ENCODE assay signal across 11 cellular contexts in genomic region chr20:62551408-62552323, GRCh38.
DNase-seq lines count a peak whose midpoint lies in the region; ATAC-seq and TF ChIP-seq lines count a peak whose summit lies in the region.
"Had no signal": no experiment of that assay in that cellular context is flagged by ENCODE, and none has a peak within 500 bp of the region (broad histone marks: within the 10 kb centered on the region; RNA-seq: fewer than 3 reads in every experiment).

No MANE protein-coding gene starts in this region.

- no peaks in the 10 kb centered on the region for H3K27me3 ChIP-seq in right atrium auricular region
- H3K27me3 ChIP-seq in dorsolateral prefrontal cortex: peaks cover 0 to 76% (median 43%) of the 10 kb centered on the region in 45 donors
- no peaks in the 10 kb centered on the region for H3K27me3 ChIP-seq in aorta (ENCODE audit: control insufficient read depth in 1 of 2, insufficient read depth in 2 of 2, low read length in 1 of 2)

- H3K4me1 ChIP-seq in right atrium auricular region (peaks cover 0 to 51% of the 10 kb centered on the region in 2 donors), aorta (ENCODE audit: control insufficient read depth in 1 of 2, insufficient read depth in 2 of 2, low read length in 2 of 2) (no peaks in the 10 kb centered on the region)

- WGBS in aorta, 2 donors: 32 to 39% methylated on average over 36 to 47 of the region's 47 CpGs

- no peak for ATAC-seq in Right ventricle myocardium superior (ENCODE audit: poor library complexity)
- ATAC-seq in naive thymus-derived CD8-positive, alpha-beta T cell: peak; percentile 52 to 67
- ATAC-seq in aorta (ENCODE audit: low FRiP score): no peak
- ATAC-seq: GM12878 had no signal

- H3K27ac ChIP-seq in right atrium auricular region (peak overlapping the region; percentile 91 to 92), dorsolateral prefrontal cortex (no peak overlapping the region), aorta (ENCODE audit: low read depth in 1 of 2, low read length in 2 of 2) (no peak overlapping the region)
- H3K27ac ChIP-seq: RWPE1 had no signal

- no peak for DNase-seq in right atrium auricular region (ENCODE audit: low spot score)
- no peak for DNase-seq in Right ventricle myocardium superior
- no peak for DNase-seq in dorsolateral prefrontal cortex
- peak in 6 of 10 donors; percentile 7 to 28 (median 20) for DNase-seq in naive thymus-derived CD8-positive, alpha-beta T cell
- DNase-seq in aorta: no peak
- no peak for DNase-seq in OCI-M1 (lab: John Stamatoyannopoulos, UW)
- DNase-seq in hippocampal formation (lab: John Stamatoyannopoulos, UW): no peak
- DNase-seq in CD14-positive monocyte (ENCODE audit: low spot score): no peak

- no peak overlapping the region for H3K27ac Mint-ChIP-seq in naive thymus-derived CD8-positive, alpha-beta T cell
- H3K27ac Mint-ChIP-seq in CD14-positive monocyte: no peak overlapping the region
- H3K27ac Mint-ChIP-seq: activated CD4-positive, alpha-beta T cell treated with anti-CD3 and anti-CD28 coated beads, Interleukin-2, amount 10 ng/mL, durations not matched to agents 24 days and 14 days had no signal

- TF ChIP-seq CTCF in right atrium auricular region (IDR thresholded peaks at IDR 0.05) (no peak), dorsolateral prefrontal cortex (IDR thresholded peaks at IDR 0.05 in 54 of 56, conservative IDR thresholded peaks at IDR 0.05 in 2 of 56; ENCODE audit: low read depth in 1 of 56, partially characterized antibody in 56 of 56) (no peak), CD14-positive monocyte (IDR thresholded peaks at IDR 0.05) (no peak)

- no peaks in the 10 kb centered on the region for H3K9me3 Mint-ChIP-seq in naive thymus-derived CD8-positive, alpha-beta T cell
- H3K9me3 Mint-ChIP-seq in CD14-positive monocyte: peaks cover 0 to 7% (median 2%) of the 10 kb centered on the region in 7 donors
- H3K9me3 Mint-ChIP-seq: activated CD4-positive, alpha-beta T cell treated with anti-CD3 and anti-CD28 coated beads, Interleukin-2, amount 10 ng/mL, durations not matched to agents 24 days and 14 days had no signal

- intact Hi-C loops in Right ventricle myocardium superior (cut with DNase I) (no loop called here), dorsolateral prefrontal cortex (cut with DNase I) (no loop called here), aorta (cut with DNase I) (no loop called here), CD14-positive monocyte (cut with micrococcal nuclease) (no loop called here)

- H3K4me3 ChIP-seq in right atrium auricular region (peak overlapping the region; percentile 63 to 72), dorsolateral prefrontal cortex (peak overlapping the region in 49 of 59 donors; percentile 18 to 63 (median 47)), aorta (ENCODE audit: low read length in 2 of 2) (peak overlapping the region; percentile 14 to 60)
- H3K4me3 ChIP-seq: GM12878 had no signal

- peaks cover 5 to 14% (median 9%) of the 10 kb centered on the region in 4 donors for H3K4me1 Mint-ChIP-seq in naive thymus-derived CD8-positive, alpha-beta T cell
- H3K4me1 Mint-ChIP-seq in CD14-positive monocyte: peaks cover 6% of the 10 kb centered on the region

- peaks cover 7 to 54% (median 24%) of the 10 kb centered on the region in 5 donors for H3K27me3 Mint-ChIP-seq in naive thymus-derived CD8-positive, alpha-beta T cell
- H3K27me3 Mint-ChIP-seq in CD14-positive monocyte (ENCODE audit: low read depth in 3 of 3): peaks cover 48 to 66% (median 64%) of the 10 kb centered on the region in 3 donors

- peaks cover 0 to 2% (median 0%) of the 10 kb centered on the region in 3 donors for H3K36me3 Mint-ChIP-seq in naive thymus-derived CD8-positive, alpha-beta T cell
- H3K36me3 Mint-ChIP-seq in CD14-positive monocyte: no peaks in the 10 kb centered on the region

- H3K36me3 ChIP-seq in right atrium auricular region: peaks cover 53% of the 10 kb centered on the region
- no peaks in the 10 kb centered on the region for H3K36me3 ChIP-seq in aorta (ENCODE audit: control insufficient read depth in 1 of 2, insufficient read depth in 2 of 2, low read length in 1 of 2)

- H3K9me3 ChIP-seq in right atrium auricular region (no peaks in the 10 kb centered on the region), aorta (ENCODE audit: control insufficient read depth, low read length) (no peaks in the 10 kb centered on the region)

- H3K4me3 Mint-ChIP-seq in naive thymus-derived CD8-positive, alpha-beta T cell: peak overlapping the region; percentile 28 to 94 (median 60)
- H3K4me3 Mint-ChIP-seq in CD14-positive monocyte: peak overlapping the region in 1 of 2 donors; percentile 67

- POLR2A ChIA-PET in naive thymus-derived CD8-positive, alpha-beta T cell (lab: Charles Lee): interaction anchor here (0.8 kb wide), 1 partner anchor 165 kb away, joined by 4 read pairs; the partner anchor contains the start of gene RPS21

Comparison
In these comparisons a context has a peak if more than half of its experiments do, and no peak if none do; other contexts are left out.
1. DNase-seq: peak in naive thymus-derived CD8-positive, alpha-beta T cell (6 of 10); none in right atrium auricular region (single experiment), Right ventricle myocardium superior (single experiment), dorsolateral prefrontal cortex (0 of 10), aorta (0 of 2), OCI-M1 (single experiment), hippocampal formation (0 of 2) and CD14-positive monocyte (single experiment).
2. H3K27ac ChIP-seq: peak in right atrium auricular region (2 of 2); none in dorsolateral prefrontal cortex (0 of 59) and aorta (0 of 2).
3. ATAC-seq: peak in naive thymus-derived CD8-positive, alpha-beta T cell (2 of 2); none in Right ventricle myocardium superior (single experiment) and aorta (single experiment).
4. Peak in every context shown above with its lines, with median percentiles within 50 percentile points of each other: H3K4me3 ChIP-seq.